ENCODE assay signal across 13 cellular contexts in genomic region chr5:67363963-67364362, GRCh38.
DNase-seq lines count a peak whose midpoint lies in the region; ATAC-seq lines count a peak whose summit lies in the region.
"Had no signal": no experiment of that assay in that cellular context is flagged by ENCODE, and none has a peak within 500 bp of the region (broad histone marks: within the 10 kb centered on the region; RNA-seq: fewer than 3 reads in every experiment).

No MANE protein-coding gene starts in this region.

- H3K27me3 Mint-ChIP-seq in activated CD4-positive, alpha-beta memory T cell treated with anti-CD3 and anti-CD28 coated beads for 36 hours: peaks cover 3% of the 10 kb centered on the region

- no peaks in the 10 kb centered on the region for H3K36me3 Mint-ChIP-seq in stimulated activated effector memory CD8-positive, alpha-beta T cell treated with anti-CD3 and anti-CD28 coated beads, Interleukin-12 subunit alpha, Interleukin-12 subunit beta, amount 100 ng/mL, for 72 hours
- H3K36me3 Mint-ChIP-seq in activated CD4-positive, alpha-beta memory T cell treated with anti-CD3 and anti-CD28 coated beads for 36 hours: no peaks in the 10 kb centered on the region

- H3K27ac Mint-ChIP-seq in stimulated activated effector memory CD8-positive, alpha-beta T cell treated with anti-CD3 and anti-CD28 coated beads, Interleukin-12 subunit alpha, Interleukin-12 subunit beta, amount 100 ng/mL, for 72 hours: no peak overlapping the region
- no peak overlapping the region for H3K27ac Mint-ChIP-seq in activated CD4-positive, alpha-beta memory T cell treated with anti-CD3 and anti-CD28 coated beads for 36 hours
- H3K27ac Mint-ChIP-seq: B cell; CD4-positive, alpha-beta T cell; HFFc6 had no signal

- POLR2A ChIA-PET in activated CD4-positive, alpha-beta memory T cell treated with anti-CD3 and anti-CD28 coated beads for 36 hours (lab: Charles Lee): no interaction called here

- peak; percentile 13 for ATAC-seq in stimulated activated effector memory CD8-positive, alpha-beta T cell treated with anti-CD3 and anti-CD28 coated beads, Interleukin-12 subunit alpha, Interleukin-12 subunit beta, amount 100 ng/mL, for 72 hours

- intact Hi-C loops in activated CD4-positive, alpha-beta memory T cell treated with anti-CD3 and anti-CD28 coated beads for 36 hours (cut with micrococcal nuclease): no loop called here

- H3K4me3 Mint-ChIP-seq in stimulated activated effector memory CD8-positive, alpha-beta T cell treated with anti-CD3 and anti-CD28 coated beads, Interleukin-12 subunit alpha, Interleukin-12 subunit beta, amount 100 ng/mL, for 72 hours: no peak overlapping the region
- no peak overlapping the region for H3K4me3 Mint-ChIP-seq in activated CD4-positive, alpha-beta memory T cell treated with anti-CD3 and anti-CD28 coated beads for 36 hours
- H3K4me3 Mint-ChIP-seq: B cell; CD4-positive, alpha-beta T cell; HFFc6 had no signal

- DNase-seq in activated T-cell treated with anti-CD3 and anti-CD28 coated beads, Interleukin-2, amount 50 U/mL, for 48 hours: peak; percentile 28
- DNase-seq in activated T-cell treated with anti-CD3 and anti-CD28 coated beads for 4 hours: no peak
- peak; percentile 6 for DNase-seq in stimulated activated CD4-positive, alpha-beta T cell treated with anti-CD3 and anti-CD28 coated beads, Interleukin-15, amount 100 ng/mL, for 24 hours
- no peak for DNase-seq in stimulated activated CD4-positive, alpha-beta T cell treated with anti-CD3 and anti-CD28 coated beads, Interleukin-2, amount 100 ng/mL, for 48 hours
- no peak for DNase-seq in stimulated activated effector memory CD8-positive, alpha-beta T cell treated with anti-CD3 and anti-CD28 coated beads, Interleukin-12 subunit alpha, Interleukin-12 subunit beta, amount 100 ng/mL, for 72 hours (ENCODE audit: low spot score in 2 of 2)
- no peak for DNase-seq in NCI-H187 (lab: John Stamatoyannopoulos, UW)
- DNase-seq in activated CD4-positive, alpha-beta memory T cell treated with anti-CD3 and anti-CD28 coated beads for 36 hours: no peak
- DNase-seq: Calu3; CD4-positive, alpha-beta T cell; DMS 273 treated with DMSO at 0.1 percent for 48 hours; HCEC 1CT; HFFc6 had no signal

- H3K4me1 Mint-ChIP-seq in stimulated activated effector memory CD8-positive, alpha-beta T cell treated with anti-CD3 and anti-CD28 coated beads, Interleukin-12 subunit alpha, Interleukin-12 subunit beta, amount 100 ng/mL, for 72 hours: peaks cover 11% of the 10 kb centered on the region
- peaks cover 9% of the 10 kb centered on the region for H3K4me1 Mint-ChIP-seq in activated CD4-positive, alpha-beta memory T cell treated with anti-CD3 and anti-CD28 coated beads for 36 hours (ENCODE audit: low read depth)

- CTCF ChIA-PET in activated CD4-positive, alpha-beta memory T cell treated with anti-CD3 and anti-CD28 coated beads for 36 hours (lab: Charles Lee): no interaction called here

- H3K9me3 Mint-ChIP-seq in stimulated activated effector memory CD8-positive, alpha-beta T cell treated with anti-CD3 and anti-CD28 coated beads, Interleukin-12 subunit alpha, Interleukin-12 subunit beta, amount 100 ng/mL, for 72 hours: no peaks in the 10 kb centered on the region
- H3K9me3 Mint-ChIP-seq in activated CD4-positive, alpha-beta memory T cell treated with anti-CD3 and anti-CD28 coated beads for 36 hours: no peaks in the 10 kb centered on the region
- H3K9me3 Mint-ChIP-seq: CD4-positive, alpha-beta T cell; HFFc6 had no signal

Comparison
In these comparisons a context has a peak if more than half of its experiments do, and no peak if none do; other contexts are left out.
1. DNase-seq: peak in activated T-cell treated with anti-CD3 and anti-CD28 coated beads, Interleukin-2, amount 50 U/mL, for 48 hours (2 of 2) and stimulated activated CD4-positive, alpha-beta T cell treated with anti-CD3 and anti-CD28 coated beads, Interleukin-15, amount 100 ng/mL, for 24 hours (single experiment); none in activated T-cell treated with anti-CD3 and anti-CD28 coated beads for 4 hours (single experiment), stimulated activated CD4-positive, alpha-beta T cell treated with anti-CD3 and anti-CD28 coated beads, Interleukin-2, amount 100 ng/mL, for 48 hours (0 of 2), stimulated activated effector memory CD8-positive, alpha-beta T cell treated with anti-CD3 and anti-CD28 coated beads, Interleukin-12 subunit alpha, Interleukin-12 subunit beta, amount 100 ng/mL, for 72 hours (0 of 2), NCI-H187 (0 of 2) and activated CD4-positive, alpha-beta memory T cell treated with anti-CD3 and anti-CD28 coated beads for 36 hours (single experiment).